In the genomic region with DNA sequence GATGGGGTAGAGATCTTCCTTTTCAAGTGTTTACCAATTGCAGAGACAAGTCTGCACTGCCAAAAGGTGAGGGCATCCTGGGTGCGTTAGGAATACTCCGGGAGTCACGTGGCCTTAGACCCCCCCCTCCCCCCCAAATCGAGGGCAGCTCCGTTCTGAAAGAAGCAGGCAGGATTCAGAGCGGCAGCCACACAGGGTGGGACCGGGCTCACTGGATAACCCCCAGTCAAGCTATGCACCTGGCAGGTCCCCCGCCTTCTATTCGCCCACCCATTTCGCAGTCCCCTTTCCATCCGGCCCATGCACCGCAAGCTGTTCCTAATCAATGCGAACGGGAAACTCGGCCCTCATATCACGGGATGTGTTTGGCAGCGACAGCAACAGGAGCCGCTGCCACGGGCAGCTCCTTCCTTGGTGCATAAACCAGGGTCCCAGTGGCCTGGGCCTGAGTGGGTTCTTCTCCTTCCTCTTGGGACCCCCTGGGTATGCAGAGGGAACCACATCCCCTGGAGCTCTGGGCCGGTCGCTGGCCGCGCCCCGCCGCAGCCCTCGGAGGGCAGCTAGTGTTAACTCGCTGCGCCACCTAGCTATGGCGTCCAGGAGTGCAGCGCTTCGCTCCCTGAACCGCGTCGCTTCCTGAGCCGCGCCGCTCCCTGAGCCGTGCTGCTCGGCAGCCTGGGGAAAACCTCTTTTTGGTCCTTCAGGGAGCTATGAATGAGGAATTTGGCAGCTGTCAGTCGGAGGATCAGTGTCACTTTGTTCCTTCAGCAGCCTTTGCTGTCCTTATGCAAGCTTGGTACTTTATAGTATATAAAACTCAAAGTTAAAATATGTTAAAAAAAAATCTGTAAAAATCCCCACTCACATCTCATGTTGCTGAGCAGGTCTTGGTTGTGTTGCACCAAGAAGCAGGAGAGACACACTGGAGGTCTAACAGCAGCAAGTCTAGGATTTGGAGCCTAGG, we compare ENCODE assay signal across 1 cellular context.
TF ChIP-seq lines count a peak whose summit lies in the region.

No MANE protein-coding gene starts in this region.

TF ChIP-seq in K562, 482 proteins besides CTCF, POLR2A, EP300 and RAD21 (continued from another document):
- TF ChIP-seq RERE (CRISPR knock-in tag; IDR thresholded peaks at IDR 0.05; ENCODE audit: borderline replicate concordance) (0 out of 2 replicates have a peak, but pooled peaks have one; percentile 25), CREB1 (IDR thresholded peaks at IDR 0.05) (0 out of 2 replicates have a peak, but pooled peaks have one; percentile 18), CREB1 (CRISPR knock-in tag; IDR thresholded peaks at IDR 0.05) (peak; percentile 46; the same call in 1 of the 2 replicates), CXXC5 (CRISPR knock-in tag; IDR thresholded peaks at IDR 0.05) (peak; percentile 66), JUND (IDR thresholded peaks at IDR 0.05; ENCODE audit: borderline replicate concordance, low read depth, low read length) (0 out of 2 replicates have a peak, but pooled peaks have one; percentile 5), JUND (tag; IDR thresholded peaks at IDR 0.05; ENCODE audit: borderline replicate concordance, low read depth, low read length) (no peak), VEZF1 (CRISPR knock-in tag; IDR thresholded peaks at IDR 0.05) (peak; percentile 48; the same call in 1 of the 2 replicates), PHF21A (IDR thresholded peaks at IDR 0.05; ENCODE audit: borderline replicate concordance, low read depth) (0 out of 2 replicates have a peak, but pooled peaks have one; percentile 25), NFE2 (IDR thresholded peaks at IDR 0.05; ENCODE audit: low read depth) (no peak), CBFA2T3 (IDR thresholded peaks at IDR 0.05) (peak; percentile 7; the same call in 1 of the 2 replicates), CC2D1A (IDR thresholded peaks at IDR 0.05) (no peak), ZNF707 (CRISPR knock-in tag; conservative IDR thresholded peaks at IDR 0.05) (no peak), GABPB1 (CRISPR knock-in tag; IDR thresholded peaks at IDR 0.05) (peak; percentile 31; the same call in 1 of the 2 replicates), USF1 (CRISPR knock-in tag; IDR thresholded peaks at IDR 0.05) (peak; percentile 66), NRF1 (conservative IDR thresholded peaks at IDR 0.05 in 1 of 2, IDR thresholded peaks at IDR 0.05 in 1 of 2) (0 out of 4 replicates have a peak, but pooled peaks of 1 of the 2 experiments have one; percentile 38), DIDO1 (tag; IDR thresholded peaks at IDR 0.05; ENCODE audit: low read depth) (no peak), HDAC2 (IDR thresholded peaks at IDR 0.05) (0 out of 2 replicates have a peak, but pooled peaks have one; percentile 25), TGIF2 (CRISPR knock-in tag; IDR thresholded peaks at IDR 0.05) (no peak), ZNF263 (CRISPR knock-in tag; IDR thresholded peaks at IDR 0.05; ENCODE audit: borderline replicate concordance) (0 out of 2 replicates have a peak, but pooled peaks have one; percentile 16), CREM (IDR thresholded peaks at IDR 0.05; ENCODE audit: low read depth) (peak; percentile 68), SMC3 (conservative IDR thresholded peaks at IDR 0.05; ENCODE audit: insufficient read depth, low read depth, low read length) (peak; percentile 78), NONO (IDR thresholded peaks at IDR 0.05; ENCODE audit: low read depth in 2 of 2, low read length in 1 of 2) (peak in 1 of 2 experiments; percentile 19; a peak in 1 of 4 replicates), ZZZ3 (IDR thresholded peaks at IDR 0.05) (no peak), KLF16 (IDR thresholded peaks at IDR 0.05) (0 out of 2 replicates have a peak, but pooled peaks have one; percentile 23), HMGN3 (IDR thresholded peaks at IDR 0.05; ENCODE audit: borderline replicate concordance, extremely low read depth, insufficient read length, low read depth, low read length) (peak; percentile 68), USF2 (CRISPR knock-in tag; IDR thresholded peaks at IDR 0.05) (peak; percentile 73), RB1 (IDR thresholded peaks at IDR 0.05; ENCODE audit: low read depth) (peak; percentile 84), YY1 (IDR thresholded peaks at IDR 0.05; ENCODE audit: borderline replicate concordance in 1 of 3, control insufficient read depth in 1 of 3, extremely low read depth in 1 of 3, insufficient read depth in 3 of 3, insufficient read length in 1 of 3, insufficient replicate concordance in 2 of 3, low read depth in 1 of 3, low read length in 2 of 3) (peak in 2 of 3 experiments; percentile 35 to 44), ZBTB8A (IDR thresholded peaks at IDR 0.05; ENCODE audit: partially characterized antibody) (no peak), ZBTB1 (CRISPR knock-in tag; IDR thresholded peaks at IDR 0.05; ENCODE audit: borderline replicate concordance, low read depth) (0 out of 2 replicates have a peak, but pooled peaks have one; percentile 25), SIN3B (IDR thresholded peaks at IDR 0.05; ENCODE audit: low read depth) (0 out of 2 replicates have a peak, but pooled peaks have one; percentile 44), TEAD4 (IDR thresholded peaks at IDR 0.05; ENCODE audit: low read length) (no peak), TEAD4 (CRISPR knock-in tag; IDR thresholded peaks at IDR 0.05; ENCODE audit: borderline replicate concordance) (no peak), L3MBTL2 (IDR thresholded peaks at IDR 0.05) (0 out of 2 replicates have a peak, but pooled peaks have one; percentile 26), TFAP4 (CRISPR knock-in tag; IDR thresholded peaks at IDR 0.05; ENCODE audit: borderline replicate concordance) (peak; percentile 53; the same call in 1 of the 2 replicates), KAT7 (CRISPR knock-in tag; IDR thresholded peaks at IDR 0.05; ENCODE audit: borderline replicate concordance) (peak; percentile 52; the same call in 1 of the 2 replicates), CHAMP1 (IDR thresholded peaks at IDR 0.05) (no peak)
- TF ChIP-seq, protein P1, sequence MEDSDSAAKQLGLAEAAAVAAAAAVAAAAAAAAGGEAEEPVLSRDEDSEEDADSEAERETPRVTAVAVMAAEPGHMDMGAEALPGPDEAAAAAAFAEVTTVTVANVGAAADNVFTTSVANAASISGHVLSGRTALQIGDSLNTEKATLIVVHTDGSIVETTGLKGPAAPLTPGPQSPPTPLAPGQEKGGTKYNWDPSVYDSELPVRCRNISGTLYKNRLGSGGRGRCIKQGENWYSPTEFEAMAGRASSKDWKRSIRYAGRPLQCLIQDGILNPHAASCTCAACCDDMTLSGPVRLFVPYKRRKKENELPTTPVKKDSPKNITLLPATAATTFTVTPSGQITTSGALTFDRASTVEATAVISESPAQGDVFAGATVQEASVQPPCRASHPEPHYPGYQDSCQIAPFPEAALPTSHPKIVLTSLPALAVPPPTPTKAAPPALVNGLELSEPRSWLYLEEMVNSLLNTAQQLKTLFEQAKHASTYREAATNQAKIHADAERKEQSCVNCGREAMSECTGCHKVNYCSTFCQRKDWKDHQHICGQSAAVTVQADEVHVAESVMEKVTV (CRISPR knock-in tag; IDR thresholded peaks at IDR 0.05), result peak; percentile 76
- TF ChIP-seq, protein P2, sequence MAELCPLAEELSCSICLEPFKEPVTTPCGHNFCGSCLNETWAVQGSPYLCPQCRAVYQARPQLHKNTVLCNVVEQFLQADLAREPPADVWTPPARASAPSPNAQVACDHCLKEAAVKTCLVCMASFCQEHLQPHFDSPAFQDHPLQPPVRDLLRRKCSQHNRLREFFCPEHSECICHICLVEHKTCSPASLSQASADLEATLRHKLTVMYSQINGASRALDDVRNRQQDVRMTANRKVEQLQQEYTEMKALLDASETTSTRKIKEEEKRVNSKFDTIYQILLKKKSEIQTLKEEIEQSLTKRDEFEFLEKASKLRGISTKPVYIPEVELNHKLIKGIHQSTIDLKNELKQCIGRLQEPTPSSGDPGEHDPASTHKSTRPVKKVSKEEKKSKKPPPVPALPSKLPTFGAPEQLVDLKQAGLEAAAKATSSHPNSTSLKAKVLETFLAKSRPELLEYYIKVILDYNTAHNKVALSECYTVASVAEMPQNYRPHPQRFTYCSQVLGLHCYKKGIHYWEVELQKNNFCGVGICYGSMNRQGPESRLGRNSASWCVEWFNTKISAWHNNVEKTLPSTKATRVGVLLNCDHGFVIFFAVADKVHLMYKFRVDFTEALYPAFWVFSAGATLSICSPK (IDR thresholded peaks at IDR 0.05; ENCODE audit: borderline replicate concordance), result 0 out of 2 replicates have a peak, but pooled peaks have one; percentile 37
